Comparison of ENCODE assay signal across 1 cellular context in the genomic region with DNA sequence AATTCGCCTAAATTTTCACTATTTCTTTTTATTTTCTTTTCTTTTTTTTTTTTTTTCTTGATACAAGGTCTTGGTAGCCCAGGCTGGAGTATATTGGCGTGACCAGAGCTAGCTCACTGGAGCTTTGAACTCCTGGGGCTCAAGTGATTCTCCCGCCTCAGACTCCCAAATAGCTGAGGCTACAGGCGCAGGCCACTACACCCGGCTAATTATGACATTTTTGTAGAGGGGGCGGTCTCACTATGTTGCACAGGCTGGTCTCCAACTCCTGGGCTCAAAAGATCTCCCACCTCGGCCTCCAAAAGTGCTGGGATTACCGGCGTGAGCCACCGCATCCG.
TF ChIP-seq lines count a peak whose summit lies in the region.

No MANE protein-coding gene starts in this region.

TF ChIP-seq in H1, 55 proteins besides CTCF, POLR2A, EP300 and RAD21 (continued from another document):
- TF ChIP-seq, protein P1, sequence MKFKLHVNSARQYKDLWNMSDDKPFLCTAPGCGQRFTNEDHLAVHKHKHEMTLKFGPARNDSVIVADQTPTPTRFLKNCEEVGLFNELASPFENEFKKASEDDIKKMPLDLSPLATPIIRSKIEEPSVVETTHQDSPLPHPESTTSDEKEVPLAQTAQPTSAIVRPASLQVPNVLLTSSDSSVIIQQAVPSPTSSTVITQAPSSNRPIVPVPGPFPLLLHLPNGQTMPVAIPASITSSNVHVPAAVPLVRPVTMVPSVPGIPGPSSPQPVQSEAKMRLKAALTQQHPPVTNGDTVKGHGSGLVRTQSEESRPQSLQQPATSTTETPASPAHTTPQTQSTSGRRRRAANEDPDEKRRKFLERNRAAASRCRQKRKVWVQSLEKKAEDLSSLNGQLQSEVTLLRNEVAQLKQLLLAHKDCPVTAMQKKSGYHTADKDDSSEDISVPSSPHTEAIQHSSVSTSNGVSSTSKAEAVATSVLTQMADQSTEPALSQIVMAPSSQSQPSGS (IDR thresholded peaks at IDR 0.05; ENCODE audit: low read length) = no peak
